1 cellular context compared by ENCODE assay signal in genomic region chr2:27428978-27429541, GRCh38.
TF ChIP-seq lines count a peak whose summit lies in the region.

No MANE protein-coding gene starts in this region.

TF ChIP-seq in GM12878, 131 proteins besides CTCF, POLR2A, EP300 and RAD21 (continued from another document):
- TF ChIP-seq CUX1 (IDR thresholded peaks at IDR 0.05; ENCODE audit: insufficient replicate concordance, low read depth, low read length) (no peak), IKZF1 (conservative IDR thresholded peaks at IDR 0.05) (peak; percentile 49; the same call in 1 of the 2 replicates), REST (IDR thresholded peaks at IDR 0.05; ENCODE audit: low read depth, low read length) (no peak), LARP7 (IDR thresholded peaks at IDR 0.05) (peak; percentile 33), SUZ12 (IDR thresholded peaks at IDR 0.05; ENCODE audit: unreplicated experiment) (no peak), SMARCA5 (IDR thresholded peaks at IDR 0.05) (no peak), SKIL (IDR thresholded peaks at IDR 0.05; ENCODE audit: low read depth, poor library complexity, severe bottlenecking) (no peak), YY1 (IDR thresholded peaks at IDR 0.05; ENCODE audit: low read depth, low read length) (no peak), JUND (IDR thresholded peaks at IDR 0.05; ENCODE audit: low read depth, low read length) (no peak), CREM (IDR thresholded peaks at IDR 0.05; ENCODE audit: low read depth) (no peak), HDAC6 (IDR thresholded peaks at IDR 0.05; ENCODE audit: unreplicated experiment) (no peak), NFYA (IDR thresholded peaks at IDR 0.05; ENCODE audit: borderline replicate concordance, low read depth, low read length) (no peak), KDM1A (IDR thresholded peaks at IDR 0.05; ENCODE audit: borderline replicate concordance) (no peak), MYC (IDR thresholded peaks at IDR 0.05; ENCODE audit: insufficient read depth, insufficient read length, insufficient replicate concordance, low read length, severe bottlenecking) (no peak), TCF7 (IDR thresholded peaks at IDR 0.05; ENCODE audit: borderline replicate concordance) (peak; percentile 73), IRF4 (IDR thresholded peaks at IDR 0.05; ENCODE audit: low read depth, low read length) (no peak)
TF ChIP-seq in GM12878: peak in this region for 9.
